ENCODE assay signal across 14 cellular contexts in genomic region chr7:2196381-2197378, GRCh38. TPM values are rescaled to one million over a fixed set of nuclear protein-coding genes. Genes with fewer than 3 reads are reported as not detected.
DNase-seq lines count a peak whose midpoint lies in the region; ATAC-seq, FAIRE-seq and TF ChIP-seq lines count a peak whose summit lies in the region.
"Had no signal": no experiment of that assay in that cellular context is flagged by ENCODE, and none has a peak within 500 bp of the region (broad histone marks: within the 10 kb centered on the region; RNA-seq: fewer than 3 reads in every experiment).

No MANE protein-coding gene starts in this region.

- no peak overlapping the region for H3K56ac ChIP-seq in H9 (ENCODE audit: insufficient read length, low read depth, low read length)

- no peak overlapping the region for H2BK120ac ChIP-seq in H9 (ENCODE audit: low read depth, low read length, poor library complexity, severe bottlenecking)

- DNase-seq in D721Med (ENCODE audit: insufficient read length, low spot score) (peak; percentile 6), H9 (peak; percentile 23), activated B cell treated with CpG ODN at 0.5 μM for 24 hours (peak; percentile 11), neural progenitor cell (ENCODE audit: low spot score) (no peak), NCI-H1436 treated with DMSO at 0.1 percent for 48 hours (lab: John Stamatoyannopoulos, UW) (no peak), activated T-cell treated with anti-CD3 and anti-CD28 coated beads for 4 hours (no peak)
- no peak for DNase-seq in CD4-positive, alpha-beta memory T cell
- DNase-seq: activated CD4-positive, alpha-beta T cell treated with anti-CD3 and anti-CD28 coated beads, Interleukin-2, amount 10 ng/mL, durations not matched to agents 7 days and 5 days; nephron progenitor cell; stimulated activated CD4-positive, alpha-beta T cell treated with anti-CD3 and anti-CD28 coated beads, Interleukin-2, amount 100 ng/mL, for 48 hours; transverse colon had no signal

- no peaks in the 10 kb centered on the region for H3K23me2 ChIP-seq in H9 (ENCODE audit: insufficient read length, low read depth, low read length, poor library complexity, severe bottlenecking)

- no peaks in the 10 kb centered on the region for H4K20me1 ChIP-seq in H9 (ENCODE audit: control insufficient read depth, insufficient read depth, insufficient read length)
- no peaks in the 10 kb centered on the region for H4K20me1 ChIP-seq in neural progenitor cell (ENCODE audit: low read depth)

- no peak overlapping the region for H2BK20ac ChIP-seq in H9 (ENCODE audit: low read depth, low read length, poor library complexity, severe bottlenecking)

- H3K14ac ChIP-seq in H9 (ENCODE audit: insufficient read depth, low read length), result no peak overlapping the region

- H3K36me3 Mint-ChIP-seq in H9 (ENCODE audit: insufficient read depth in 1 of 3, low read depth in 3 of 3) (peaks cover 37 to 55% (median 48%) of the 10 kb centered on the region in 3 experiments), activated B cell treated with CpG ODN at 0.5 μM for 24 hours (ENCODE audit: low read depth) (peaks cover 54% of the 10 kb centered on the region), neural progenitor cell (peaks cover 29% of the 10 kb centered on the region)
- peaks cover 38 to 49% of the 10 kb centered on the region in 2 donors for H3K36me3 Mint-ChIP-seq in CD4-positive, alpha-beta memory T cell

- H3K27me3 Mint-ChIP-seq in H9 (ENCODE audit: low read depth), result no peaks in the 10 kb centered on the region
- no peaks in the 10 kb centered on the region for H3K27me3 Mint-ChIP-seq in activated B cell treated with CpG ODN at 0.5 μM for 24 hours
- H3K27me3 Mint-ChIP-seq in neural progenitor cell (ENCODE audit: insufficient read depth, low read depth), result no peaks in the 10 kb centered on the region
- no peaks in the 10 kb centered on the region for H3K27me3 Mint-ChIP-seq in CD4-positive, alpha-beta memory T cell
- H3K27me3 Mint-ChIP-seq: activated CD4-positive, alpha-beta T cell treated with anti-CD3 and anti-CD28 coated beads, Interleukin-2, amount 10 ng/mL, durations not matched to agents 7 days and 5 days; activated T-helper 17 cell treated with anti-CD3 and anti-CD28 coated beads, Interleukin-2, amount 50 U/mL, for 72 hours had no signal

- H3K27ac ChIP-seq in H9 (ENCODE audit: insufficient read length, low read depth, low read length) (no peak overlapping the region), neural progenitor cell (no peak overlapping the region)
- H3K27ac ChIP-seq in CD4-positive, alpha-beta memory T cell (ENCODE audit: low read depth, low read length), result no peak overlapping the region
- H3K27ac ChIP-seq: transverse colon had no signal

- H3K27me3 ChIP-seq in H9 (ENCODE audit: insufficient read depth, low read length), result no peaks in the 10 kb centered on the region; the same call in 1 of the 2 replicates
- H3K27me3 ChIP-seq in neural progenitor cell, result no peaks in the 10 kb centered on the region
- H3K27me3 ChIP-seq in CD4-positive, alpha-beta memory T cell (ENCODE audit: insufficient read depth, low read length), result no peaks in the 10 kb centered on the region
- H3K27me3 ChIP-seq: transverse colon had no signal

- H3K79me2 ChIP-seq in H9 (ENCODE audit: insufficient read depth, low read length), result no peaks in the 10 kb centered on the region; the same call in 1 of the 2 replicates
- H3K79me2 ChIP-seq in neural progenitor cell (ENCODE audit: low read depth), result peaks cover 8% of the 10 kb centered on the region

- WGBS in H9 (ENCODE audit: extremely low coverage, insufficient read length, low lambda C conversion rate), result no CpG with 5 or more reads among the region's 32 CpGs

- H2BK12ac ChIP-seq in H9 (ENCODE audit: insufficient read length, low read depth, low read length), result no peak overlapping the region

- no peak overlapping the region for H2BK15ac ChIP-seq in H9 (ENCODE audit: low read depth, low read length)

- POLR2A ChIA-PET in activated B cell treated with CpG ODN at 0.5 μM for 24 hours (lab: Charles Lee), result no interaction called here
- POLR2A ChIA-PET in CD4-positive, alpha-beta memory T cell (lab: Charles Lee; ENCODE audit: partially characterized antibody), result no interaction called here

- FAIRE-seq in D721Med (lab: Jason Lieb, UNC), result no peak

- H3T11ph ChIP-seq in H9 (ENCODE audit: low read length), result no peak overlapping the region

- H3K9me3 ChIP-seq in H9 (ENCODE audit: control insufficient read depth, low read depth, low read length) (no peaks in the 10 kb centered on the region), neural progenitor cell (ENCODE audit: low read depth) (no peaks in the 10 kb centered on the region)
- peaks cover 0 to 9% of the 10 kb centered on the region in 2 donors for H3K9me3 ChIP-seq in CD4-positive, alpha-beta memory T cell (ENCODE audit: control insufficient read depth in 1 of 2, low read length in 2 of 2)
- H3K9me3 ChIP-seq: transverse colon had no signal

- H3K27ac Mint-ChIP-seq in H9 (peak overlapping the region; percentile 47 to 72 (median 57); a peak in 3 of 7 replicates), activated B cell treated with CpG ODN at 0.5 μM for 24 hours (no peak overlapping the region), neural progenitor cell (peak overlapping the region; percentile 57)
- H3K27ac Mint-ChIP-seq in CD4-positive, alpha-beta memory T cell, result no peak overlapping the region
- H3K27ac Mint-ChIP-seq: activated CD4-positive, alpha-beta T cell treated with anti-CD3 and anti-CD28 coated beads, Interleukin-2, amount 10 ng/mL, durations not matched to agents 7 days and 5 days; activated T-helper 17 cell treated with anti-CD3 and anti-CD28 coated beads, Interleukin-2, amount 50 U/mL, for 72 hours; nephron progenitor cell had no signal

- CTCF ChIA-PET in activated B cell treated with CpG ODN at 0.5 μM for 24 hours (lab: Charles Lee), result no interaction called here
- CTCF ChIA-PET in CD4-positive, alpha-beta memory T cell (lab: Charles Lee; ENCODE audit: partially characterized antibody), result interaction anchor here (1.9 kb wide), 1 partner anchor 92 kb away, joined by 6 read pairs; no protein-coding TSS in a partner anchor

- H2BK5ac ChIP-seq in H9 (ENCODE audit: insufficient read length, low read length), result no peak overlapping the region

- no peak overlapping the region for H4K91ac ChIP-seq in H9 (ENCODE audit: insufficient read length, low read depth, low read length)

- no peak for TF ChIP-seq CTCF in D721Med (IDR thresholded peaks at IDR 0.05; ENCODE audit: insufficient read depth, missing control alignments)
- TF ChIP-seq CTCF in H9 (conservative IDR thresholded peaks at IDR 0.05), result no peak
- TF ChIP-seq CTCF in activated B cell treated with CpG ODN at 0.5 μM for 24 hours (IDR thresholded peaks at IDR 0.05), result no peak
- TF ChIP-seq CTCF in neural progenitor cell (IDR thresholded peaks at IDR 0.05), result no peak

- no peak overlapping the region for H3K4me3 ChIP-seq in neural progenitor cell
- H3K4me3 ChIP-seq in CD4-positive, alpha-beta memory T cell (ENCODE audit: low read length in 2 of 2), result no peak overlapping the region
- H3K4me3 ChIP-seq: transverse colon had no signal

- H3K36me3 ChIP-seq in neural progenitor cell, result no peaks in the 10 kb centered on the region
- H3K36me3 ChIP-seq in CD4-positive, alpha-beta memory T cell (ENCODE audit: insufficient read depth, low read length), result no peaks in the 10 kb centered on the region

- H3K9ac ChIP-seq in H9 (ENCODE audit: extremely low read depth, insufficient read length, low read length) (no peak overlapping the region), neural progenitor cell (no peak overlapping the region)

- H2AK5ac ChIP-seq in H9 (ENCODE audit: insufficient read length, low read length), result no peak overlapping the region

- no peaks in the 10 kb centered on the region for H3K4me1 Mint-ChIP-seq in H9
- no peaks in the 10 kb centered on the region for H3K4me1 Mint-ChIP-seq in activated B cell treated with CpG ODN at 0.5 μM for 24 hours
- H3K4me1 Mint-ChIP-seq in neural progenitor cell, result peaks cover 3% of the 10 kb centered on the region
- peaks cover 0 to 4% (median 1%) of the 10 kb centered on the region in 4 donors for H3K4me1 Mint-ChIP-seq in CD4-positive, alpha-beta memory T cell
- H3K4me1 Mint-ChIP-seq: activated CD4-positive, alpha-beta T cell treated with anti-CD3 and anti-CD28 coated beads, Interleukin-2, amount 10 ng/mL, durations not matched to agents 7 days and 5 days; activated T-helper 17 cell treated with anti-CD3 and anti-CD28 coated beads, Interleukin-2, amount 50 U/mL, for 72 hours; nephron progenitor cell had no signal

- H2AFZ ChIP-seq in H9 (ENCODE audit: low read length) (no peak overlapping the region), neural progenitor cell (replicated peaks) (no peak overlapping the region)

- no peak overlapping the region for H4K5ac ChIP-seq in H9 (ENCODE audit: insufficient read length, low read depth, low read length)

- no peak overlapping the region for H4K8ac ChIP-seq in H9 (replicated peaks; ENCODE audit: insufficient read length, low read depth, low read length)

- H3K4ac ChIP-seq in H9 (ENCODE audit: low read depth, low read length), result no peak overlapping the region

- H3K4me1 ChIP-seq in H9 (ENCODE audit: insufficient read depth, low read length) (no peaks in the 10 kb centered on the region), neural progenitor cell (peaks cover 10% of the 10 kb centered on the region)
- H3K4me1 ChIP-seq in CD4-positive, alpha-beta memory T cell (ENCODE audit: insufficient read depth, low read length), result no peaks in the 10 kb centered on the region
- H3K4me1 ChIP-seq: transverse colon had no signal

- no peaks in the 10 kb centered on the region for H3F3A ChIP-seq in neural progenitor cell (ENCODE audit: low read depth)

- no peak overlapping the region for H3K23ac ChIP-seq in H9 (ENCODE audit: insufficient read length, low read depth, low read length)

- H3K4me2 ChIP-seq in H9 (ENCODE audit: insufficient read depth, insufficient read length, low read length) (no peak overlapping the region), neural progenitor cell (no peak overlapping the region)

- H3K18ac ChIP-seq in H9 (ENCODE audit: insufficient read length, low read depth, low read length), result no peak overlapping the region

- H3K79me1 ChIP-seq in H9 (ENCODE audit: insufficient read depth, low read depth, low read length, poor library complexity, severe bottlenecking), result no peaks in the 10 kb centered on the region

- H3K9me3 Mint-ChIP-seq in H9, result peaks cover 3 to 10% of the 10 kb centered on the region in 2 experiments; a peak in 4 of 5 replicates
- no peaks in the 10 kb centered on the region for H3K9me3 Mint-ChIP-seq in activated B cell treated with CpG ODN at 0.5 μM for 24 hours
- H3K9me3 Mint-ChIP-seq in neural progenitor cell, result peaks cover 7% of the 10 kb centered on the region
- peaks cover 0 to 10% (median 2%) of the 10 kb centered on the region in 8 donors for H3K9me3 Mint-ChIP-seq in CD4-positive, alpha-beta memory T cell
- H3K9me3 Mint-ChIP-seq: activated T-helper 17 cell treated with anti-CD3 and anti-CD28 coated beads, Interleukin-2, amount 50 U/mL, for 72 hours had no signal

- ATAC-seq in activated B cell treated with CpG ODN at 0.5 μM for 24 hours (ENCODE audit: low read depth) (no peak), GM19035 (IDR thresholded peaks at IDR 0.05; ENCODE audit: unreplicated experiment) (no peak)
- ATAC-seq: activated T-helper 17 cell treated with anti-CD3 and anti-CD28 coated beads, Interleukin-2, amount 50 U/mL, for 72 hours; sciatic nerve had no signal

- H3K4me3 Mint-ChIP-seq in H9 (no peak overlapping the region), activated B cell treated with CpG ODN at 0.5 μM for 24 hours (no peak overlapping the region), neural progenitor cell (no peak overlapping the region)
- H3K4me3 Mint-ChIP-seq in CD4-positive, alpha-beta memory T cell, result no peak overlapping the region
- H3K4me3 Mint-ChIP-seq: activated CD4-positive, alpha-beta T cell treated with anti-CD3 and anti-CD28 coated beads, Interleukin-2, amount 10 ng/mL, durations not matched to agents 7 days and 5 days; activated T-helper 17 cell treated with anti-CD3 and anti-CD28 coated beads, Interleukin-2, amount 50 U/mL, for 72 hours; nephron progenitor cell had no signal

- intact Hi-C loops in activated B cell treated with CpG ODN at 0.5 μM for 24 hours (cut with micrococcal nuclease), result no loop called here
- intact Hi-C loops in CD4-positive, alpha-beta memory T cell (cut with micrococcal nuclease), result no loop called here

RNA-seq across cellular contexts. Expression of gene MAD1L1, which starts 36.1 kb away (rescaled TPM):
- 37.4 and 39.0 TPM in 2 replicates for total RNA-seq in H9 (2021)
- total RNA-seq in activated B cell treated with CpG ODN at 0.5 μM for 24 hours, result 54.6 and 65.7 TPM in 2 replicates
- 23.7 and 46.6 TPM in 2 replicates for total RNA-seq in neural progenitor cell (ENCODE audit: low replicate concordance)
- 10 to 100 TPM; 89.9 to 94.2 TPM for total RNA-seq in CD4-positive, alpha-beta memory T cell
- 100 to 1,000 TPM; 125 to 132 TPM for polyA plus RNA-seq in CD4-positive, alpha-beta memory T cell

RNA-seq across cellular contexts. Expression of gene MRM2, which starts 45.3 kb away (rescaled TPM):
- total RNA-seq in H9 (2021) (57.2 and 59.0 TPM in 2 replicates), activated B cell treated with CpG ODN at 0.5 μM for 24 hours (35.3 and 36.5 TPM in 2 replicates), neural progenitor cell (ENCODE audit: low replicate concordance) (30.6 and 34.3 TPM in 2 replicates)
- total RNA-seq in CD4-positive, alpha-beta memory T cell, result 10 to 100 TPM; 17.4 to 18.1 TPM
- 10 to 100 TPM; 29.9 to 32.9 TPM for polyA plus RNA-seq in CD4-positive, alpha-beta memory T cell

RNA-seq across cellular contexts. Expression of gene NUDT1, which starts 45.3 kb away (rescaled TPM):
- total RNA-seq in H9 (2021) (80.3 and 84.7 TPM in 2 replicates), activated B cell treated with CpG ODN at 0.5 μM for 24 hours (38.0 and 42.6 TPM in 2 replicates), neural progenitor cell (ENCODE audit: low replicate concordance) (29.6 and 63.9 TPM in 2 replicates)
- total RNA-seq in CD4-positive, alpha-beta memory T cell, result 10 to 100 TPM; 20.9 to 21.3 TPM
- polyA plus RNA-seq in CD4-positive, alpha-beta memory T cell, result 10 to 100 TPM; 41.6 to 59.2 TPM

Comparison
In these comparisons a context has a peak if more than half of its experiments do, and no peak if none do; other contexts are left out.
1. DNase-seq: peak in D721Med (single experiment), H9 (single experiment) and activated B cell treated with CpG ODN at 0.5 μM for 24 hours (single experiment); none in neural progenitor cell (single experiment), NCI-H1436 treated with DMSO at 0.1 percent for 48 hours (single experiment), CD4-positive, alpha-beta memory T cell (0 of 5) and activated T-cell treated with anti-CD3 and anti-CD28 coated beads for 4 hours (single experiment).
2. H3K27ac Mint-ChIP-seq: peak in H9 (3 of 3) and neural progenitor cell (single experiment); none in activated B cell treated with CpG ODN at 0.5 μM for 24 hours (single experiment) and CD4-positive, alpha-beta memory T cell (0 of 7).